In the genomic region with DNA sequence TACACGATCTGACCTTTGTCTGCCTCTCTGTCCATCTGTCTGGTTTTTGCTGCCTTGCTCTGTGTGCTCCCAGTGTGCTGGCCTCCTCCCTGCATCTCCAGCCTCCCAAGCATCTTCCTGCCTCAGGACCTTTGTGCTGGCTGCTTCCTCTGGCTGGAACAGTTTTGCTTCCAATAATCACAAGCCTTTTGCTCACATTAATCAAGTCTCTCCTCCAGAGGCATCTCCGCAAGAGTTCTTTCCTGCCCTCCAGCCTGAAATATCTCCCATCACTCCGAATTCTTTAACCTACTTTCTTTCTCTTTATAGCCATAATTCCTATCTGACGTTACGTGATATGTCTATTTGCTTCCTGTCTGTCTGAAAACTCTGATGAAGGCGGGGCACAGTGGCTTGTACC, we compare ENCODE assay signal across 20 cellular contexts.
DNase-seq lines count a peak whose midpoint lies in the region; TF ChIP-seq lines count a peak whose summit lies in the region.
"Had no signal": no experiment of that assay in that cellular context is flagged by ENCODE, and none has a peak within 500 bp of the region (broad histone marks: within the 10 kb centered on the region; RNA-seq: fewer than 3 reads in every experiment).

No MANE protein-coding gene starts in this region.

- peaks cover 35% of the 10 kb centered on the region for H3K4me1 ChIP-seq in mammary epithelial cell (ENCODE audit: insufficient read depth, low read length)
- peaks cover 14% of the 10 kb centered on the region for H3K4me1 ChIP-seq in mesendoderm (ENCODE audit: control insufficient read depth, low read depth, low read length)
- H3K4me1 ChIP-seq: BLaER1 treated with 17β-estradiol and CSF1 and Interleukin-3, amounts not matched to agents 10 nM and 100 nM had no signal

- H3K27me3 ChIP-seq in mammary epithelial cell (ENCODE audit: insufficient read depth, low read length) (no peaks in the 10 kb centered on the region), mesendoderm (ENCODE audit: insufficient read depth, low read length, poor library complexity) (no peaks in the 10 kb centered on the region)
- H3K27me3 ChIP-seq: BLaER1 treated with 17β-estradiol and CSF1 and Interleukin-3, amounts not matched to agents 10 nM and 100 nM; SJCRH30 had no signal

- H3K79me2 ChIP-seq in mammary epithelial cell (ENCODE audit: insufficient read depth, low read length) (no peaks in the 10 kb centered on the region), mesendoderm (ENCODE audit: control insufficient read depth, insufficient read depth, low read length) (no peaks in the 10 kb centered on the region)

- H3K4me2 ChIP-seq in mammary epithelial cell (ENCODE audit: insufficient read depth, low read depth, low read length) (no peak overlapping the region), mesendoderm (ENCODE audit: low read length) (no peak overlapping the region)
- H3K4me2 ChIP-seq: BLaER1 treated with 17β-estradiol and CSF1 and Interleukin-3, amounts not matched to agents 10 nM and 100 nM had no signal

- dilution Hi-C loops in mammary epithelial cell (cut with HindIII; ENCODE audit: low sequenced_read_pairs), result no loop called here

- peak overlapping the region; percentile 44 for H2AK5ac ChIP-seq in mesendoderm (ENCODE audit: low read length)

- BruUV-seq in mammary epithelial cell (replicated peaks; lab: Mats Ljungman, UMichigan), result no TSS peak
- BruUV-seq in MCF 10A (replicated peaks; lab: Mats Ljungman, UMichigan), result no TSS peak

- no peaks in the 10 kb centered on the region for H3K36me3 ChIP-seq in mammary epithelial cell (ENCODE audit: insufficient read depth, low read length)
- H3K36me3 ChIP-seq in mesendoderm (ENCODE audit: control insufficient read depth, insufficient read depth, low read length), result no peaks in the 10 kb centered on the region
- H3K36me3 ChIP-seq: BLaER1 treated with 17β-estradiol and CSF1 and Interleukin-3, amounts not matched to agents 10 nM and 100 nM; SJCRH30 had no signal

- no peak overlapping the region for H4K8ac ChIP-seq in mesendoderm (ENCODE audit: low read depth, low read length)

- H3K9me3 Mint-ChIP-seq in MCF 10A (ENCODE audit: unreplicated experiment) (no peaks in the 10 kb centered on the region), chondrocyte (ENCODE audit: low read depth) (peaks cover 7% of the 10 kb centered on the region)
- H3K9me3 Mint-ChIP-seq in activated T-cell treated with anti-CD3 and anti-CD28 coated beads, Interleukin-2, amount 50 U/mL, for 24 hours, result peaks cover 3% of the 10 kb centered on the region
- H3K9me3 Mint-ChIP-seq: CD8-positive, alpha-beta T cell had no signal

- H3K4ac ChIP-seq in mesendoderm (ENCODE audit: low read depth, low read length), result peak overlapping the region; percentile 41

- H3K9me3 ChIP-seq in mammary epithelial cell (replicated peaks; ENCODE audit: insufficient read depth, low read length), result no peaks in the 10 kb centered on the region
- H3K9me3 ChIP-seq: BLaER1 treated with 17β-estradiol and CSF1 and Interleukin-3, amounts not matched to agents 10 nM and 100 nM; SJCRH30 had no signal

- in situ Hi-C loops in mammary epithelial cell (cut with MboI; ENCODE audit: low sequenced_read_pairs in 2 of 2), result no loop called here

- intact Hi-C loops in mammary epithelial cell (cut with micrococcal nuclease) (loop anchor here (5.0 kb wide), 2 partner anchors 41 to 169 kb away; no protein-coding TSS in a partner anchor), MCF 10A (cut with micrococcal nuclease) (no loop called here), posterior cingulate gyrus (cut with DNase I) (no loop called here)

- H3K36me3 Mint-ChIP-seq in MCF 10A (ENCODE audit: insufficient read depth, unreplicated experiment), result no peaks in the 10 kb centered on the region
- H3K36me3 Mint-ChIP-seq in chondrocyte (ENCODE audit: low read depth), result no peaks in the 10 kb centered on the region
- H3K36me3 Mint-ChIP-seq in activated T-cell treated with anti-CD3 and anti-CD28 coated beads, Interleukin-2, amount 50 U/mL, for 24 hours (ENCODE audit: low read depth), result no peaks in the 10 kb centered on the region
- H3K36me3 Mint-ChIP-seq: CD8-positive, alpha-beta T cell had no signal

- H2BK5ac ChIP-seq in mesendoderm (ENCODE audit: low read length), result peak overlapping the region; percentile 80

- no peaks in the 10 kb centered on the region for H4K20me1 ChIP-seq in mammary epithelial cell (ENCODE audit: insufficient read depth, low read length)
- H4K20me1 ChIP-seq: BLaER1 treated with 17β-estradiol and CSF1 and Interleukin-3, amounts not matched to agents 10 nM and 100 nM had no signal

- H3K4me3 Mint-ChIP-seq in MCF 10A (ENCODE audit: unreplicated experiment) (no peak overlapping the region), chondrocyte (ENCODE audit: unreplicated experiment) (no peak overlapping the region)
- H3K4me3 Mint-ChIP-seq in activated T-cell treated with anti-CD3 and anti-CD28 coated beads, Interleukin-2, amount 50 U/mL, for 24 hours, result no peak overlapping the region
- H3K4me3 Mint-ChIP-seq: CD8-positive, alpha-beta T cell had no signal

- H3K23ac ChIP-seq in mesendoderm (ENCODE audit: low read length), result no peak overlapping the region

- H3K18ac ChIP-seq in mesendoderm (ENCODE audit: low read length), result peak overlapping the region; percentile 82

- H3K79me1 ChIP-seq in mesendoderm (ENCODE audit: low read length), result no peaks in the 10 kb centered on the region

- TF ChIP-seq CTCF in mammary epithelial cell (conservative IDR thresholded peaks at IDR 0.05 in 1 of 2, IDR thresholded peaks at IDR 0.05 in 1 of 2; ENCODE audit: extremely low read depth in 1 of 2, insufficient read depth in 1 of 2, low read depth in 1 of 2, low read length in 2 of 2), result no peak
- no peak for TF ChIP-seq CTCF in MCF 10A (IDR thresholded peaks at IDR 0.05; ENCODE audit: unreplicated experiment)
- no peak for TF ChIP-seq CTCF in chondrocyte (IDR thresholded peaks at IDR 0.05)

- H3K9ac ChIP-seq in mammary epithelial cell (ENCODE audit: insufficient read depth, low read length) (no peak overlapping the region), mesendoderm (ENCODE audit: low read length) (peak overlapping the region; percentile 25)
- H3K9ac ChIP-seq: BLaER1 treated with 17β-estradiol and CSF1 and Interleukin-3, amounts not matched to agents 10 nM and 100 nM had no signal

- H3K4me1 Mint-ChIP-seq in MCF 10A (ENCODE audit: insufficient read depth, unreplicated experiment) (peaks cover 10% of the 10 kb centered on the region), chondrocyte (ENCODE audit: low read depth) (peaks cover 28% of the 10 kb centered on the region)
- no peaks in the 10 kb centered on the region for H3K4me1 Mint-ChIP-seq in activated T-cell treated with anti-CD3 and anti-CD28 coated beads, Interleukin-2, amount 50 U/mL, for 24 hours (ENCODE audit: low read depth)

- no peak overlapping the region for H4K5ac ChIP-seq in mesendoderm (ENCODE audit: low read length)

- no peak overlapping the region for H3K4me3 ChIP-seq in mammary epithelial cell (replicated peaks in 1 of 3; ENCODE audit: insufficient read depth in 1 of 3, low read depth in 2 of 3, low read length in 3 of 3)
- no peak overlapping the region for H3K4me3 ChIP-seq in mesendoderm (ENCODE audit: low read length)
- H3K4me3 ChIP-seq: BLaER1 treated with 17β-estradiol and CSF1 and Interleukin-3, amounts not matched to agents 10 nM and 100 nM; SJCRH30 had no signal

- CTCF ChIA-PET in mammary epithelial cell (lab: Charles Lee; ENCODE audit: low non-redundant PET) (no interaction called here), MCF 10A (lab: Yijun Ruan, JAX) (no interaction called here)

- 65% methylated on average over 6 of the region's 6 CpGs for WGBS in mammary epithelial cell (ENCODE audit: low coverage, missing lambda C conversion rate)
- WGBS in mesendoderm (ENCODE audit: extremely low coverage, insufficient coverage, low lambda C conversion rate), result 100% methylated on average over 3 of the region's 6 CpGs

- H3K27me3 Mint-ChIP-seq in MCF 10A (ENCODE audit: insufficient read depth, unreplicated experiment) (no peaks in the 10 kb centered on the region), chondrocyte (ENCODE audit: low read depth) (peaks cover 18% of the 10 kb centered on the region)
- peaks cover 25% of the 10 kb centered on the region for H3K27me3 Mint-ChIP-seq in activated T-cell treated with anti-CD3 and anti-CD28 coated beads, Interleukin-2, amount 50 U/mL, for 24 hours

- DNase-seq in mammary epithelial cell (no peak), MCF 10A (ENCODE audit: unreplicated experiment) (no peak), chondrocyte (ENCODE audit: low spot score) (no peak), mesendoderm (no peak), posterior cingulate gyrus (no peak), NCI-H345 treated with DMSO at 0.1 percent for 48 hours (lab: John Stamatoyannopoulos, UW; ENCODE audit: unreplicated experiment) (no peak), HuH-7.5 (ENCODE audit: low spot score) (no peak)
- DNase-seq in activated T-cell treated with anti-CD3 and anti-CD28 coated beads, Interleukin-2, amount 50 U/mL, for 24 hours, result no peak
- DNase-seq: CD8-positive, alpha-beta T cell; DND-41; KG1; NCI-H1092 treated with DMSO at 0.1 percent for 48 hours; NCI-H146; NCI-H2029; NCI-H2227 treated with DMSO at 0.1 percent for 48 hours; NCI-H510A treated with DMSO at 0.1 percent for 48 hours; NCI-H748 treated with DMSO at 0.1 percent for 48 hours had no signal

- H2BK120ac ChIP-seq in mesendoderm (ENCODE audit: low read depth, low read length), result peak overlapping the region; percentile 21

- no peak overlapping the region for H3K27ac ChIP-seq in mammary epithelial cell (ENCODE audit: insufficient read depth, low read depth, low read length)
- peak overlapping the region; percentile 82 for H3K27ac ChIP-seq in mesendoderm (ENCODE audit: low read depth, low read length)
- H3K27ac ChIP-seq: 22Rv1; BLaER1 treated with 17β-estradiol and CSF1 and Interleukin-3, amounts not matched to agents 10 nM and 100 nM; SJCRH30 had no signal

- H2AFZ ChIP-seq in mammary epithelial cell (ENCODE audit: low read depth, low read length), result peak overlapping the region; percentile 38

- POLR2A ChIA-PET in MCF 10A (lab: Yijun Ruan, JAX), result no interaction called here

- H3K56ac ChIP-seq in mesendoderm (ENCODE audit: low read length), result peak overlapping the region; percentile 71

- no peak overlapping the region for H2BK15ac ChIP-seq in mesendoderm (replicated peaks; ENCODE audit: low read depth)

- H3K27ac Mint-ChIP-seq in MCF 10A (ENCODE audit: low read depth, unreplicated experiment), result no peak overlapping the region
- H3K27ac Mint-ChIP-seq in chondrocyte (ENCODE audit: unreplicated experiment), result peak overlapping the region; percentile 2
- no peak overlapping the region for H3K27ac Mint-ChIP-seq in activated T-cell treated with anti-CD3 and anti-CD28 coated beads, Interleukin-2, amount 50 U/mL, for 24 hours
- H3K27ac Mint-ChIP-seq: CD8-positive, alpha-beta T cell had no signal
